Comparison of ENCODE assay signal across 23 cellular contexts in genomic region chr3:41356775-41357174, GRCh38.
DNase-seq lines count a peak whose midpoint lies in the region; ATAC-seq, FAIRE-seq and TF ChIP-seq lines count a peak whose summit lies in the region.
"Had no signal": no experiment of that assay in that cellular context is flagged by ENCODE, and none has a peak within 500 bp of the region (broad histone marks: within the 10 kb centered on the region; RNA-seq: fewer than 3 reads in every experiment).

No MANE protein-coding gene starts in this region.

- no peak for TF ChIP-seq RAD21 in K562 (CRISPR knock-in tag; conservative IDR thresholded peaks at IDR 0.05 in 1 of 2, IDR thresholded peaks at IDR 0.05 in 1 of 2)

- POLR2A ChIA-PET in RWPE1 (lab: Yijun Ruan, JAX; ENCODE audit: low non-redundant PET) (no interaction called here), K562 (lab: Yijun Ruan, JAX) (no interaction called here)

- TF ChIP-seq EP300 in K562 (IDR thresholded peaks at IDR 0.05; ENCODE audit: low read length) = no peak

- peaks cover 4% of the 10 kb centered on the region; the same call in 1 of the 2 replicates for H4K20me1 ChIP-seq in K562 (replicated peaks; ENCODE audit: control insufficient read depth, insufficient read depth, low read length)

- peaks cover 0 to 9% of the 10 kb centered on the region in 2 experiments; a peak in 1 of 5 replicates for H3K27me3 ChIP-seq in K562 (ENCODE audit: control insufficient read depth in 2 of 2, insufficient read depth in 2 of 2, low read length in 2 of 2)
- peaks cover 2% of the 10 kb centered on the region for H3K27me3 ChIP-seq in foreskin keratinocyte
- H3K27me3 ChIP-seq: BE2C had no signal

- H3K9me1 ChIP-seq in K562 (ENCODE audit: control insufficient read depth, insufficient read depth, low read length) = no peaks in the 10 kb centered on the region

- no peak overlapping the region for H3K9ac ChIP-seq in K562 (ENCODE audit: insufficient read depth in 1 of 2, low read depth in 2 of 2, low read length in 2 of 2)

- CTCF ChIA-PET in RWPE1 (lab: Yijun Ruan, JAX) (no interaction called here), K562 (lab: Yijun Ruan, JAX; ENCODE audit: low intra/inter-chr PET ratio) (no interaction called here)

- H3K27ac ChIP-seq in RWPE1 (no peak overlapping the region), K562 (ENCODE audit: extremely low read depth, low read depth, low read length) (no peak overlapping the region), foreskin keratinocyte (no peak overlapping the region)

- no peak for ATAC-seq in K562
- ATAC-seq in foreskin keratinocyte = peak; percentile 81
- ATAC-seq in GM21619 (IDR thresholded peaks at IDR 0.05; ENCODE audit: unreplicated experiment) = no peak
- ATAC-seq: GM12878, HCT116, HepG2 had no signal

- H3K9me3 ChIP-seq in K562 (replicated peaks; ENCODE audit: control insufficient read depth, insufficient read depth, low read depth, low read length) = no peaks in the 10 kb centered on the region
- H3K9me3 ChIP-seq: BE2C had no signal

- no peaks in the 10 kb centered on the region for H3K36me3 ChIP-seq in K562 (ENCODE audit: control insufficient read depth, insufficient read depth, low read length)
- H3K36me3 ChIP-seq: BE2C had no signal

- TF ChIP-seq CTCF in RWPE1 (conservative IDR thresholded peaks at IDR 0.05; ENCODE audit: low read depth) (no peak), K562 (IDR thresholded peaks at IDR 0.05 in 2 of 3, conservative IDR thresholded peaks at IDR 0.05 in 1 of 3; ENCODE audit: insufficient read depth in 2 of 3, low read depth in 1 of 3, low read length in 3 of 3) (no peak), foreskin keratinocyte (conservative IDR thresholded peaks at IDR 0.05) (peak; percentile 28)

- H3K4me2 ChIP-seq in K562 (ENCODE audit: insufficient read depth, low read length) = no peak overlapping the region

- in situ Hi-C loops in K562 (cut with MboI) = no loop called here

- H3K79me2 ChIP-seq in K562 (ENCODE audit: control insufficient read depth, insufficient read depth, low read length) = no peaks in the 10 kb centered on the region

- no peak for TF ChIP-seq POLR2A in K562 (conservative IDR thresholded peaks at IDR 0.05)

- BruUV-seq in K562 (replicated peaks; lab: Mats Ljungman, UMichigan) = no TSS peak

- intact Hi-C loops in K562 (cut with micrococcal nuclease) = no loop called here

- peak; percentile 8 for DNase-seq in RWPE1 (ENCODE audit: low spot score)
- DNase-seq in K562 (ENCODE audit: extremely low read depth in 1 of 4, low spot score in 3 of 4) = no peak
- peak in 1 of 2 donors; percentile 65 for DNase-seq in foreskin keratinocyte
- no peak for DNase-seq in kidney tubule cell (ENCODE audit: low spot score)
- no peak for DNase-seq in HK-2 (ENCODE audit: unreplicated experiment)
- DNase-seq: ACHN; BE2C; C1 segment of cervical spinal cord; CD4-positive, CD25-positive, alpha-beta regulatory T cell; CD8-positive, alpha-beta memory T cell; DMS 273 treated with DMSO at 0.1 percent for 48 hours; DMS53; DND-41; EL; GOT3; H7; HFFc6 had no signal

- peak; percentile 35 for FAIRE-seq in K562 (lab: Jason Lieb, UNC)
- FAIRE-seq: A204.1, GM12878, GM19239, HepG2 had no signal

- H2AFZ ChIP-seq in K562 (ENCODE audit: low read depth, low read length) = no peak overlapping the region

- H3K4me1 ChIP-seq in K562 (replicated peaks in 1 of 2; ENCODE audit: control insufficient read depth in 2 of 2, insufficient read depth in 2 of 2, low read length in 2 of 2) = no peaks in the 10 kb centered on the region
- H3K4me1 ChIP-seq in foreskin keratinocyte = no peaks in the 10 kb centered on the region

- WGBS in K562 (ENCODE audit: insufficient coverage, low coverage, missing lambda C conversion rate) = 0% methylated on average over 2 of the region's 2 CpGs

- H3K4me3 ChIP-seq in K562 = no peak overlapping the region
- H3K4me3 ChIP-seq: GM12878 had no signal

TF ChIP-seq in K562, 482 proteins besides CTCF, POLR2A, EP300 and RAD21:
- TF ChIP-seq AFF1 (IDR thresholded peaks at IDR 0.05; ENCODE audit: low read depth in 1 of 2, partially characterized antibody in 2 of 2) = no peak
- no peak for TF ChIP-seq NFATC3 (IDR thresholded peaks at IDR 0.05)
- no peak for TF ChIP-seq TAF7 (tag; IDR thresholded peaks at IDR 0.05)
- no peak for TF ChIP-seq ZNF583 (CRISPR knock-in tag; IDR thresholded peaks at IDR 0.05)
- TF ChIP-seq RNF2 (IDR thresholded peaks at IDR 0.05) = no peak
- no peak for TF ChIP-seq DMBX1 (CRISPR knock-in tag; IDR thresholded peaks at IDR 0.05; ENCODE audit: borderline replicate concordance)
- TF ChIP-seq ZC3H11A (IDR thresholded peaks at IDR 0.05; ENCODE audit: low read depth, low read length) = no peak
- TF ChIP-seq ZBTB1 (CRISPR knock-in tag; IDR thresholded peaks at IDR 0.05; ENCODE audit: borderline replicate concordance, low read depth) = no peak
- no peak for TF ChIP-seq DLX4 (CRISPR knock-in tag; IDR thresholded peaks at IDR 0.05)
- no peak for TF ChIP-seq ID3 (CRISPR knock-in tag; IDR thresholded peaks at IDR 0.05)
- no peak for TF ChIP-seq ID3 (tag; IDR thresholded peaks at IDR 0.05)
- no peak for TF ChIP-seq IRF9 (tag; IDR thresholded peaks at IDR 0.05)
- no peak for TF ChIP-seq RBM39 (optimal IDR thresholded peaks at IDR 0.05; ENCODE audit: low read depth, low read length)
